Comparison of ENCODE assay signal across 8 cellular contexts in the genomic region with DNA sequence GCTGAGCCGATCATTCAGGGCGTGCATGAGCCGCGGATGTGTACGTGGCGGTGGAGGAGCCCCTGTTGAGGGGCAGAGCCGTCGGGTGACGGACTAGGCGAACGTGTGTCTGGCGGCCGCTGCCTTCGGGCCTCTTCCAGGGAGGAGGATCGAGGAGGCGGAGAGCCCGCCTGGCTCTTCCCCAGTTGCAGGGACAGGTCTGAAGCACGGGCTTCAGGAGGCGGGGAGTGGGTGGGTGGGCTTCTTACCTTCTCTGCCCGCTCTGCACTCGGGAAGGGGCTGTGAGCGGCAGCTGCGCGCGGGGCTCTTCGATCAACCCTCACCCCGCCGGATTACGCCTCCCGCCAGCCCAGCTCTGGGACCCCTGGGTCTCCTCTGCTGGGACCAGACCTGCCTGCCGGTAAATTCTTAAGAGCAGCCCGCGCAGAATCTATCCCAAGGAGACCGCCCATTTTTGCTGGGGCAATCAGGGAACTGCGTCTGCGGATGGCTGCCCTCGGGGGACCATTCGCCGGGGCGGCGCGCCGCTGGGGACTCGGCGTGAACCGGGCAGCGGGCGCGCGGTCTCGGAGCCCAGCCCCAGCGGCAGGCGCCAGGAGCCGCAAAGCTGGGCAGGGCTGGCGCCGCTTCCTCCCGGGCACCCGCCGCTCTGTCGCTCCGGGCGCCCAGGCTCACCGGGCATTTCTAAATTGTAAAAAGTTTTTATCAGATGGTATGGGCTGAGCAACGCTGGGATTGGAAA. TPM values are rescaled to one million over a fixed set of nuclear protein-coding genes. Genes with fewer than 3 reads are reported as not detected.
DNase-seq lines count a peak whose midpoint lies in the region; ATAC-seq, FAIRE-seq and TF ChIP-seq lines count a peak whose summit lies in the region.

No MANE protein-coding gene starts in this region.

- no peaks in the 10 kb centered on the region for H3K9me3 ChIP-seq in pancreas

- peak overlapping the region; percentile 86 for H3K27ac Mint-ChIP-seq in activated T-helper 17 cell treated with anti-CD3 and anti-CD28 coated beads, Interleukin-2, amount 50 U/mL, for 72 hours

- peak overlapping the region; percentile 84 for H3K4me3 Mint-ChIP-seq in activated T-helper 17 cell treated with anti-CD3 and anti-CD28 coated beads, Interleukin-2, amount 50 U/mL, for 72 hours

- TF ChIP-seq CTCF in pancreas (IDR thresholded peaks at IDR 0.05) = no peak

- no peaks in the 10 kb centered on the region for H3K9me3 Mint-ChIP-seq in activated T-helper 17 cell treated with anti-CD3 and anti-CD28 coated beads, Interleukin-2, amount 50 U/mL, for 72 hours

- intact Hi-C loops in pancreas (cut with DNase I) = no loop called here

- H2AFZ ChIP-seq in ACC112 (ENCODE audit: low read length, unreplicated experiment) = peak overlapping the region; percentile 99

- H3K36me3 Mint-ChIP-seq in activated T-helper 17 cell treated with anti-CD3 and anti-CD28 coated beads, Interleukin-2, amount 50 U/mL, for 72 hours (ENCODE audit: low read depth) = peaks cover 33% of the 10 kb centered on the region

- H3K79me2 ChIP-seq in ACC112 (ENCODE audit: control insufficient read depth, insufficient read depth, low read length, unreplicated experiment) = no peaks in the 10 kb centered on the region

- H3K27me3 ChIP-seq in ACC112 (ENCODE audit: insufficient read depth, low read length) (no peaks in the 10 kb centered on the region), pancreas (no peaks in the 10 kb centered on the region)

- peak overlapping the region; percentile 81 for H3K4me3 ChIP-seq in ACC112 (ENCODE audit: low read depth, low read length)
- peak overlapping the region; percentile 51 to 63 (median 51) for H3K4me3 ChIP-seq in pancreas

- peaks cover 3% of the 10 kb centered on the region for H3K4me1 Mint-ChIP-seq in activated T-helper 17 cell treated with anti-CD3 and anti-CD28 coated beads, Interleukin-2, amount 50 U/mL, for 72 hours

- H3K36me3 ChIP-seq in ACC112 (ENCODE audit: insufficient read depth, low read length) = no peaks in the 10 kb centered on the region
- no peaks in the 10 kb centered on the region for H3K36me3 ChIP-seq in pancreas

- H3K27ac ChIP-seq in ACC112 (ENCODE audit: low read depth, low read length) (peak overlapping the region; percentile 22; the same call in 1 of the 2 replicates), pancreas (peak overlapping the region; percentile 28 to 66 (median 58))

- ATAC-seq in GM18517 (IDR thresholded peaks at IDR 0.05; ENCODE audit: unreplicated experiment) (peak; percentile 8), HG03064 (IDR thresholded peaks at IDR 0.05; ENCODE audit: low read depth, unreplicated experiment) (peak; percentile 11), pancreas (peak; percentile 82 to 86 (median 85))
- ATAC-seq in activated T-helper 17 cell treated with anti-CD3 and anti-CD28 coated beads, Interleukin-2, amount 50 U/mL, for 72 hours (replicated peaks) = peak; percentile 53

- no peak for FAIRE-seq in pancreas (lab: Jason Lieb, UNC)

- H3K27me3 Mint-ChIP-seq in activated T-helper 17 cell treated with anti-CD3 and anti-CD28 coated beads, Interleukin-2, amount 50 U/mL, for 72 hours = no peaks in the 10 kb centered on the region

- H3K4me1 ChIP-seq in ACC112 (ENCODE audit: control insufficient read depth, insufficient read depth, low read length, unreplicated experiment) (peaks cover 8% of the 10 kb centered on the region), pancreas (no peaks in the 10 kb centered on the region)

- WGBS in pancreas, 2 donors = 3% methylated on average over 57 to 64 of the region's 64 CpGs

- DNase-seq in NCI-H69 (lab: John Stamatoyannopoulos, UW) (peak; percentile 79), germinal center (ENCODE audit: low spot score) (peak; percentile 47), pancreas (peak; percentile 9 to 80 (median 42)), COLO829 (ENCODE audit: low spot score) (no peak)

RNA-seq across cellular contexts. Expression of a gene that starts 4.9 kb away (rescaled TPM):
- 10 to 100 TPM; 19.9 to 58.9 TPM for total RNA-seq in activated T-helper 17 cell treated with anti-CD3 and anti-CD28 coated beads, Interleukin-2, amount 50 U/mL, for 72 hours
- 1 to 10 TPM in 5 of 6 donors, under 1 TPM in 1; 0.93 to 3.1 (median 2.1) TPM for total RNA-seq in pancreas
- polyA plus RNA-seq in pancreas = 10 to 100 TPM in 1 of 2 donors, 1 to 10 TPM in 1; 1.5 to 10.0 TPM

Comparison
In these comparisons a context has a peak if more than half of its experiments do, and no peak if none do; other contexts are left out.
1. ATAC-seq: peak in every context shown above with its lines; median percentile 85 in pancreas; 53 in activated T-helper 17 cell treated with anti-CD3 and anti-CD28 coated beads, Interleukin-2, amount 50 U/mL, for 72 hours; 11 in HG03064; 8 in GM18517.
2. RNA of a gene that starts 4.9 kb away (total RNA-seq): 19.9 to 58.9 TPM in activated T-helper 17 cell treated with anti-CD3 and anti-CD28 coated beads, Interleukin-2, amount 50 U/mL, for 72 hours; 0.93 to 3.1 TPM in pancreas; every median in the first group is over 4 times any median in the second.